Comparison of ENCODE assay signal across 1 cellular context in the genomic region with DNA sequence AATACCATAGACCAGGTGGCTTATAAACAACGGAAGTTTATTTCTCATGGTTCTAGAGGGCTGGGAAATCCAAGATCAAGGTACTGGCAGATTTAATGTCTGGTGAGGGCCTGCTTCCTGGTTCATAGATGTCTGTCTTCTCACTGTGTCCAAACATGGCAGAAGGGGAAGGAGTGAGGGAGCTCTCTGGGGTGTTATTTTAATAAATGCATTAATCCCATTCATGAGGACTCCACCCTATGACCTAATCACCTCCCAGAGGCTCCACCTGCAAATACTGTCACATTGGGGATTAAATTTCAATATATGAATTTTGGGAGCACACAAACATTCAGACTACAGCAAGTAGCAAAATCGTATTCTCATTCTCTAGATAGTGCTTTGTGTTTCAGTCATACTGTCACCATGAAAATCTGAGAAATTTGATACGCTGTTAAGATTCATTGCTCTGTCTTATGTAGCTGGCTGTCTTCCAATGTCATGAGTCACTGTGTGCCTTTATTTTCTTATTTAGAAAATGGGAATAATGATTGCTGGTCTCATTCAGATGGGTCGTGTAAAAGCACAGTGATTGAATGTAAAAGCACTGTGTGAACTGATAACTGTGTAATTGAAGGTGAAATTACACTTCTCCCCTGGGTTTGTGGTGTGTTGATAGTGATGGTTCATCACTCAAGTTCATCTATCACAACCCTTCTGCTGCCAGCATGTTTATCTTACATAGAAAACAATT.
TF ChIP-seq lines count a peak whose summit lies in the region.

No MANE protein-coding gene starts in this region.

TF ChIP-seq in HEK293, 187 proteins besides CTCF, POLR2A, EP300 and RAD21 (continued from another document and continues in another):
- TF ChIP-seq, protein P1, sequence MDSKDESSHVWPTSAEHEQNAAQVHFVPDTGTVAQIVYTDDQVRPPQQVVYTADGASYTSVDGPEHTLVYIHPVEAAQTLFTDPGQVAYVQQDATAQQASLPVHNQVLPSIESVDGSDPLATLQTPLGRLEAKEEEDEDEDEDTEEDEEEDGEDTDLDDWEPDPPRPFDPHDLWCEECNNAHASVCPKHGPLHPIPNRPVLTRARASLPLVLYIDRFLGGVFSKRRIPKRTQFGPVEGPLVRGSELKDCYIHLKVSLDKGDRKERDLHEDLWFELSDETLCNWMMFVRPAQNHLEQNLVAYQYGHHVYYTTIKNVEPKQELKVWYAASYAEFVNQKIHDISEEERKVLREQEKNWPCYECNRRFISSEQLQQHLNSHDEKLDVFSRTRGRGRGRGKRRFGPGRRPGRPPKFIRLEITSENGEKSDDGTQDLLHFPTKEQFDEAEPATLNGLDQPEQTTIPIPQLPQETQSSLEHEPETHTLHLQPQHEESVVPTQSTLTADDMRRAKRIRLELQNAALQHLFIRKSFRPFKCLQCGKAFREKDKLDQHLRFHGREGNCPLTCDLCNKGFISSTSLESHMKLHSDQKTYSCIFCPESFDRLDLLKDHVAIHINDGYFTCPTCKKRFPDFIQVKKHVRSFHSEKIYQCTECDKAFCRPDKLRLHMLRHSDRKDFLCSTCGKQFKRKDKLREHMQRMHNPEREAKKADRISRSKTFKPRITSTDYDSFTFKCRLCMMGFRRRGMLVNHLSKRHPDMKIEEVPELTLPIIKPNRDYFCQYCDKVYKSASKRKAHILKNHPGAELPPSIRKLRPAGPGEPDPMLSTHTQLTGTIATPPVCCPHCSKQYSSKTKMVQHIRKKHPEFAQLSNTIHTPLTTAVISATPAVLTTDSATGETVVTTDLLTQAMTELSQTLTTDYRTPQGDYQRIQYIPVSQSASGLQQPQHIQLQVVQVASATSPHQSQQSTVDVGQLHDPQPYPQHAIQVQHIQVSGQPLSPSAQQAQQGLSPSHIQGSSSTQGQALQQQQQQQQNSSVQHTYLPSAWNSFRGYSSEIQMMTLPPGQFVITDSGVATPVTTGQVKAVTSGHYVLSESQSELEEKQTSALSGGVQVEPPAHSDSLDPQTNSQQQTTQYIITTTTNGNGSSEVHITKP (tag by site-specific recombination; IDR thresholded peaks at IDR 0.05): 0 out of 2 replicates have a peak, but pooled peaks have one; percentile 9
- TF ChIP-seq ZFP37 (tag by site-specific recombination; IDR thresholded peaks at IDR 0.05) (no peak), ZNF660 (tag by site-specific recombination; IDR thresholded peaks at IDR 0.05) (peak; percentile 95), KLF8 (tag by site-specific recombination; IDR thresholded peaks at IDR 0.05) (peak; percentile 38; the same call in 1 of the 2 replicates), SP3 (tag by site-specific recombination; IDR thresholded peaks at IDR 0.05) (peak; percentile 16; the same call in 1 of the 2 replicates), ZSCAN30 (tag by site-specific recombination; IDR thresholded peaks at IDR 0.05) (peak; percentile 92), ZNF146 (tag by site-specific recombination; IDR thresholded peaks at IDR 0.05) (no peak), SP7 (tag by site-specific recombination; IDR thresholded peaks at IDR 0.05) (peak; percentile 86), SP2 (tag by site-specific recombination; IDR thresholded peaks at IDR 0.05) (no peak), ZNF843 (tag by site-specific recombination; IDR thresholded peaks at IDR 0.05) (peak; percentile 72), ZNF366 (tag by site-specific recombination; conservative IDR thresholded peaks at IDR 0.05) (peak; percentile 86), IKZF3 (tag by site-specific recombination; IDR thresholded peaks at IDR 0.05) (no peak), ZNF2 (tag by site-specific recombination; IDR thresholded peaks at IDR 0.05) (peak; percentile 50; the same call in 1 of the 2 replicates), ZNF529 (tag by site-specific recombination; IDR thresholded peaks at IDR 0.05; ENCODE audit: insufficient replicate concordance) (peak; percentile 36), TRIM28 (IDR thresholded peaks at IDR 0.05; ENCODE audit: borderline replicate concordance, low read length) (peak; percentile 70; the same call in 1 of the 2 replicates), ZFHX2 (tag by site-specific recombination; conservative IDR thresholded peaks at IDR 0.05) (no peak), ZBTB21 (tag by site-specific recombination; IDR thresholded peaks at IDR 0.05) (peak; percentile 15; the same call in 1 of the 2 replicates), PRDM1 (tag by site-specific recombination; IDR thresholded peaks at IDR 0.05) (peak; percentile 40; the same call in 1 of the 2 replicates), HOXC10 (CRISPR knock-in tag; IDR thresholded peaks at IDR 0.05) (no peak), ZBTB17 (tag by site-specific recombination; IDR thresholded peaks at IDR 0.05) (peak; percentile 57), ZNF324 (tag by site-specific recombination; IDR thresholded peaks at IDR 0.05) (peak; percentile 73; the same call in 1 of the 2 replicates), ZNF561 (tag by site-specific recombination; IDR thresholded peaks at IDR 0.05; ENCODE audit: borderline replicate concordance) (no peak), ZNF544 (tag by site-specific recombination; IDR thresholded peaks at IDR 0.05) (no peak), ZNF121 (tag by site-specific recombination; IDR thresholded peaks at IDR 0.05) (no peak), FEZF1 (tag by site-specific recombination; IDR thresholded peaks at IDR 0.05) (peak; percentile 77), ZBTB20 (tag by site-specific recombination; IDR thresholded peaks at IDR 0.05) (no peak)
- TF ChIP-seq, protein P2, sequence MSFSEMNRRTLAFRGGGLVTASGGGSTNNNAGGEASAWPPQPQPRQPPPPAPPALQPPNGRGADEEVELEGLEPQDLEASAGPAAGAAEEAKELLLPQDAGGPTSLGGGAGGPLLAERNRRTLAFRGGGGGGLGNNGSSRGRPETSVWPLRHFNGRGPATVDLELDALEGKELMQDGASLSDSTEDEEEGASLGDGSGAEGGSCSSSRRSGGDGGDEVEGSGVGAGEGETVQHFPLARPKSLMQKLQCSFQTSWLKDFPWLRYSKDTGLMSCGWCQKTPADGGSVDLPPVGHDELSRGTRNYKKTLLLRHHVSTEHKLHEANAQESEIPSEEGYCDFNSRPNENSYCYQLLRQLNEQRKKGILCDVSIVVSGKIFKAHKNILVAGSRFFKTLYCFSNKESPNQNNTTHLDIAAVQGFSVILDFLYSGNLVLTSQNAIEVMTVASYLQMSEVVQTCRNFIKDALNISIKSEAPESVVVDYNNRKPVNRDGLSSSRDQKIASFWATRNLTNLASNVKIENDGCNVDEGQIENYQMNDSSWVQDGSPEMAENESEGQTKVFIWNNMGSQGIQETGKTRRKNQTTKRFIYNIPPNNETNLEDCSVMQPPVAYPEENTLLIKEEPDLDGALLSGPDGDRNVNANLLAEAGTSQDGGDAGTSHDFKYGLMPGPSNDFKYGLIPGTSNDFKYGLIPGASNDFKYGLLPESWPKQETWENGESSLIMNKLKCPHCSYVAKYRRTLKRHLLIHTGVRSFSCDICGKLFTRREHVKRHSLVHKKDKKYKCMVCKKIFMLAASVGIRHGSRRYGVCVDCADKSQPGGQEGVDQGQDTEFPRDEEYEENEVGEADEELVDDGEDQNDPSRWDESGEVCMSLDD (tag by site-specific recombination; IDR thresholded peaks at IDR 0.05): no peak
- TF ChIP-seq, protein P3, sequence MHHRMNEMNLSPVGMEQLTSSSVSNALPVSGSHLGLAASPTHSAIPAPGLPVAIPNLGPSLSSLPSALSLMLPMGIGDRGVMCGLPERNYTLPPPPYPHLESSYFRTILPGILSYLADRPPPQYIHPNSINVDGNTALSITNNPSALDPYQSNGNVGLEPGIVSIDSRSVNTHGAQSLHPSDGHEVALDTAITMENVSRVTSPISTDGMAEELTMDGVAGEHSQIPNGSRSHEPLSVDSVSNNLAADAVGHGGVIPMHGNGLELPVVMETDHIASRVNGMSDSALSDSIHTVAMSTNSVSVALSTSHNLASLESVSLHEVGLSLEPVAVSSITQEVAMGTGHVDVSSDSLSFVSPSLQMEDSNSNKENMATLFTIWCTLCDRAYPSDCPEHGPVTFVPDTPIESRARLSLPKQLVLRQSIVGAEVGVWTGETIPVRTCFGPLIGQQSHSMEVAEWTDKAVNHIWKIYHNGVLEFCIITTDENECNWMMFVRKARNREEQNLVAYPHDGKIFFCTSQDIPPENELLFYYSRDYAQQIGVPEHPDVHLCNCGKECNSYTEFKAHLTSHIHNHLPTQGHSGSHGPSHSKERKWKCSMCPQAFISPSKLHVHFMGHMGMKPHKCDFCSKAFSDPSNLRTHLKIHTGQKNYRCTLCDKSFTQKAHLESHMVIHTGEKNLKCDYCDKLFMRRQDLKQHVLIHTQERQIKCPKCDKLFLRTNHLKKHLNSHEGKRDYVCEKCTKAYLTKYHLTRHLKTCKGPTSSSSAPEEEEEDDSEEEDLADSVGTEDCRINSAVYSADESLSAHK (tag by site-specific recombination; IDR thresholded peaks at IDR 0.05): 0 out of 2 replicates have a peak, but pooled peaks have one; percentile 31
- TF ChIP-seq, protein P4, sequence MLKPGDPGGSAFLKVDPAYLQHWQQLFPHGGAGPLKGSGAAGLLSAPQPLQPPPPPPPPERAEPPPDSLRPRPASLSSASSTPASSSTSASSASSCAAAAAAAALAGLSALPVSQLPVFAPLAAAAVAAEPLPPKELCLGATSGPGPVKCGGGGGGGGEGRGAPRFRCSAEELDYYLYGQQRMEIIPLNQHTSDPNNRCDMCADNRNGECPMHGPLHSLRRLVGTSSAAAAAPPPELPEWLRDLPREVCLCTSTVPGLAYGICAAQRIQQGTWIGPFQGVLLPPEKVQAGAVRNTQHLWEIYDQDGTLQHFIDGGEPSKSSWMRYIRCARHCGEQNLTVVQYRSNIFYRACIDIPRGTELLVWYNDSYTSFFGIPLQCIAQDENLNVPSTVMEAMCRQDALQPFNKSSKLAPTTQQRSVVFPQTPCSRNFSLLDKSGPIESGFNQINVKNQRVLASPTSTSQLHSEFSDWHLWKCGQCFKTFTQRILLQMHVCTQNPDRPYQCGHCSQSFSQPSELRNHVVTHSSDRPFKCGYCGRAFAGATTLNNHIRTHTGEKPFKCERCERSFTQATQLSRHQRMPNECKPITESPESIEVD (tag by site-specific recombination; IDR thresholded peaks at IDR 0.05): peak; percentile 91
- TF ChIP-seq, protein P5, sequence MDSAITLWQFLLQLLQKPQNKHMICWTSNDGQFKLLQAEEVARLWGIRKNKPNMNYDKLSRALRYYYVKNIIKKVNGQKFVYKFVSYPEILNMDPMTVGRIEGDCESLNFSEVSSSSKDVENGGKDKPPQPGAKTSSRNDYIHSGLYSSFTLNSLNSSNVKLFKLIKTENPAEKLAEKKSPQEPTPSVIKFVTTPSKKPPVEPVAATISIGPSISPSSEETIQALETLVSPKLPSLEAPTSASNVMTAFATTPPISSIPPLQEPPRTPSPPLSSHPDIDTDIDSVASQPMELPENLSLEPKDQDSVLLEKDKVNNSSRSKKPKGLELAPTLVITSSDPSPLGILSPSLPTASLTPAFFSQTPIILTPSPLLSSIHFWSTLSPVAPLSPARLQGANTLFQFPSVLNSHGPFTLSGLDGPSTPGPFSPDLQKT (IDR thresholded peaks at IDR 0.05; ENCODE audit: borderline replicate concordance, low read depth, low read length): no peak
- TF ChIP-seq, protein P6, sequence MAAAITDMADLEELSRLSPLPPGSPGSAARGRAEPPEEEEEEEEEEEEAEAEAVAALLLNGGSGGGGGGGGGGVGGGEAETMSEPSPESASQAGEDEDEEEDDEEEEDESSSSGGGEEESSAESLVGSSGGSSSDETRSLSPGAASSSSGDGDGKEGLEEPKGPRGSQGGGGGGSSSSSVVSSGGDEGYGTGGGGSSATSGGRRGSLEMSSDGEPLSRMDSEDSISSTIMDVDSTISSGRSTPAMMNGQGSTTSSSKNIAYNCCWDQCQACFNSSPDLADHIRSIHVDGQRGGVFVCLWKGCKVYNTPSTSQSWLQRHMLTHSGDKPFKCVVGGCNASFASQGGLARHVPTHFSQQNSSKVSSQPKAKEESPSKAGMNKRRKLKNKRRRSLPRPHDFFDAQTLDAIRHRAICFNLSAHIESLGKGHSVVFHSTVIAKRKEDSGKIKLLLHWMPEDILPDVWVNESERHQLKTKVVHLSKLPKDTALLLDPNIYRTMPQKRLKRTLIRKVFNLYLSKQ (tag by site-specific recombination; IDR thresholded peaks at IDR 0.05; ENCODE audit: borderline replicate concordance): no peak
- TF ChIP-seq, protein P7, sequence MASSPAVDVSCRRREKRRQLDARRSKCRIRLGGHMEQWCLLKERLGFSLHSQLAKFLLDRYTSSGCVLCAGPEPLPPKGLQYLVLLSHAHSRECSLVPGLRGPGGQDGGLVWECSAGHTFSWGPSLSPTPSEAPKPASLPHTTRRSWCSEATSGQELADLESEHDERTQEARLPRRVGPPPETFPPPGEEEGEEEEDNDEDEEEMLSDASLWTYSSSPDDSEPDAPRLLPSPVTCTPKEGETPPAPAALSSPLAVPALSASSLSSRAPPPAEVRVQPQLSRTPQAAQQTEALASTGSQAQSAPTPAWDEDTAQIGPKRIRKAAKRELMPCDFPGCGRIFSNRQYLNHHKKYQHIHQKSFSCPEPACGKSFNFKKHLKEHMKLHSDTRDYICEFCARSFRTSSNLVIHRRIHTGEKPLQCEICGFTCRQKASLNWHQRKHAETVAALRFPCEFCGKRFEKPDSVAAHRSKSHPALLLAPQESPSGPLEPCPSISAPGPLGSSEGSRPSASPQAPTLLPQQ (tag by site-specific recombination; IDR thresholded peaks at IDR 0.05): peak; percentile 75
- TF ChIP-seq, protein P8, sequence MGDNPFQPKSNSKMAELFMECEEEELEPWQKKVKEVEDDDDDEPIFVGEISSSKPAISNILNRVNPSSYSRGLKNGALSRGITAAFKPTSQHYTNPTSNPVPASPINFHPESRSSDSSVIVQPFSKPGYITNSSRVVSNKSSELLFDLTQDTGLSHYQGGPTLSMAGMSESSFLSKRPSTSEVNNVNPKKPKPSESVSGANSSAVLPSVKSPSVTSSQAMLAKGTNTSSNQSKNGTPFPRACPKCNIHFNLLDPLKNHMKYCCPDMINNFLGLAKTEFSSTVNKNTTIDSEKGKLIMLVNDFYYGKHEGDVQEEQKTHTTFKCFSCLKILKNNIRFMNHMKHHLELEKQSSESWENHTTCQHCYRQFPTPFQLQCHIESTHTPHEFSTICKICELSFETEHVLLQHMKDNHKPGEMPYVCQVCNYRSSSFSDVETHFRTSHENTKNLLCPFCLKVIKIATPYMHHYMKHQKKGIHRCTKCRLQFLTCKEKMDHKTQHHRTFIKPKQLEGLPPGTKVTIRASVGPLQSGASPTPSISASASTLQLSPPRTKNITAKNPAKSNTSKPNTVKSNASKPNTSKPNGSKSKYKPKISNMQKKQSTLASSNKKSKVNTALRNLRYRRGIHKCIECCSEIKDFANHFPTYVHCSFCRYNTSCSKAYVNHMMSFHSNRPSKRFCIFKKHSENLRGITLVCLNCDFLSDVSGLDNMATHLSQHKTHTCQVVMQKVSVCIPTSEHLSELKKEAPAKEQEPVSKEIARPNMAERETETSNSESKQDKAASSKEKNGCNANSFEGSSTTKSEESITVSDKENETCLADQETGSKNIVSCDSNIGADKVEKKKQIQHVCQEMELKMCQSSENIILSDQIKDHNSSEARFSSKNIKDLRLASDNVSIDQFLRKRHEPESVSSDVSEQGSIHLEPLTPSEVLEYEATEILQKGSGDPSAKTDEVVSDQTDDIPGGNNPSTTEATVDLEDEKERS (tag by site-specific recombination; IDR thresholded peaks at IDR 0.05): no peak
- TF ChIP-seq, protein P9, sequence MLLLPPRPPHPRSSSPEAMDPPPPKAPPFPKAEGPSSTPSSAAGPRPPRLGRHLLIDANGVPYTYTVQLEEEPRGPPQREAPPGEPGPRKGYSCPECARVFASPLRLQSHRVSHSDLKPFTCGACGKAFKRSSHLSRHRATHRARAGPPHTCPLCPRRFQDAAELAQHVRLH (tag by site-specific recombination; IDR thresholded peaks at IDR 0.05): peak; percentile 78
